Comparison of ENCODE assay signal across 1 cellular context in genomic region chr20:25355866-25356265, GRCh38.
TF ChIP-seq lines count a peak whose summit lies in the region.

No MANE protein-coding gene starts in this region.

TF ChIP-seq in HepG2, 621 proteins besides CTCF, POLR2A, EP300 and RAD21:
- TF ChIP-seq THRA (CRISPR knock-in tag; IDR thresholded peaks at IDR 0.05; ENCODE audit: borderline replicate concordance), result no peak
- TF ChIP-seq XBP1 (CRISPR knock-in tag; IDR thresholded peaks at IDR 0.05), result no peak
- TF ChIP-seq PBX2 (CRISPR knock-in tag; IDR thresholded peaks at IDR 0.05), result no peak
